In the genomic region with DNA sequence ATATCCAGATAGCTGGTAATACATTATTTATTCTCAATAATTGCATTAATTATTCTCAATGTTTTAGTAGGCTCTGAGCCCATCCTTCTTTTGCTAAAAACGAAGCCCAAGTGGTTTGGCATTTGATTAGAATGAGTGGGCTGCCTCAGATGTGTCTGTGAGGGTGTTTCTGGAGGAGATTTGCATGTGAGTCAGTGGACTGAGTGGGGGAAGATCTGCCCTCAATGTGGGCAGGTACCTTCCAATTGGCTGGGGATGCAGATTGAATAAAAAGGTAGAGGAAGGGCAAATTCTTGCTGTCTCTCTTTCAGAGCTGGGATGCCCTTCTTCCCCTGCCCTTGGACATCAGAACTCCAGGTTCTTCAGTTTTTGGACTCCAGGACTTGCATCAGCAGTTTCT, we compare ENCODE assay signal across 18 cellular contexts.
"Had no signal": no experiment of that assay in that cellular context is flagged by ENCODE, and none has a peak within 500 bp of the region (broad histone marks: within the 10 kb centered on the region; RNA-seq: fewer than 3 reads in every experiment).

No MANE protein-coding gene starts in this region.

- H3K27ac Mint-ChIP-seq: memory B cell, mesothelial cell of epicardium, naive B cell, neural progenitor cell had no signal

- H3K4me3 Mint-ChIP-seq: memory B cell, mesothelial cell of epicardium, naive B cell, nephron, neural progenitor cell had no signal

- H3K9me3 Mint-ChIP-seq: memory B cell, mesothelial cell of epicardium, naive B cell, nephron, neural progenitor cell had no signal

- H3K36me3 Mint-ChIP-seq: memory B cell, mesothelial cell of epicardium, naive B cell, neural progenitor cell had no signal

- DNase-seq: dorsolateral prefrontal cortex; effector CD4-positive, alpha-beta T cell; head of caudate nucleus; kidney; mucosa of descending colon; naive B cell; stimulated activated CD4-positive, alpha-beta T cell treated with anti-CD3 and anti-CD28 coated beads, Interleukin-12 subunit alpha, Interleukin-12 subunit beta, amount 100 ng/mL, for 4 hours; stimulated activated CD4-positive, alpha-beta T cell treated with anti-CD3 and anti-CD28 coated beads, Interleukin-1b, Interleukin-23, amount 100 ng/mL, for 48 hours; stimulated activated CD4-positive, alpha-beta T cell treated with anti-CD3 and anti-CD28 coated beads, Interleukin-4, amount 100 ng/mL, for 1 hour; stimulated activated CD8-positive, alpha-beta memory T cell treated with anti-CD3 and anti-CD28 coated beads, Interleukin-4, amount 100 ng/mL, for 48 hours; stimulated activated naive CD4-positive, alpha-beta T cell treated with Interleukin-2 at 50 U/mL for 16 hours; upper lobe of left lung had no signal

- ATAC-seq: left lobe of liver, mucosa of descending colon, sciatic nerve had no signal

- H3K4me1 Mint-ChIP-seq: memory B cell, naive B cell, nephron had no signal
